1 cellular context compared by ENCODE assay signal in the genomic region with DNA sequence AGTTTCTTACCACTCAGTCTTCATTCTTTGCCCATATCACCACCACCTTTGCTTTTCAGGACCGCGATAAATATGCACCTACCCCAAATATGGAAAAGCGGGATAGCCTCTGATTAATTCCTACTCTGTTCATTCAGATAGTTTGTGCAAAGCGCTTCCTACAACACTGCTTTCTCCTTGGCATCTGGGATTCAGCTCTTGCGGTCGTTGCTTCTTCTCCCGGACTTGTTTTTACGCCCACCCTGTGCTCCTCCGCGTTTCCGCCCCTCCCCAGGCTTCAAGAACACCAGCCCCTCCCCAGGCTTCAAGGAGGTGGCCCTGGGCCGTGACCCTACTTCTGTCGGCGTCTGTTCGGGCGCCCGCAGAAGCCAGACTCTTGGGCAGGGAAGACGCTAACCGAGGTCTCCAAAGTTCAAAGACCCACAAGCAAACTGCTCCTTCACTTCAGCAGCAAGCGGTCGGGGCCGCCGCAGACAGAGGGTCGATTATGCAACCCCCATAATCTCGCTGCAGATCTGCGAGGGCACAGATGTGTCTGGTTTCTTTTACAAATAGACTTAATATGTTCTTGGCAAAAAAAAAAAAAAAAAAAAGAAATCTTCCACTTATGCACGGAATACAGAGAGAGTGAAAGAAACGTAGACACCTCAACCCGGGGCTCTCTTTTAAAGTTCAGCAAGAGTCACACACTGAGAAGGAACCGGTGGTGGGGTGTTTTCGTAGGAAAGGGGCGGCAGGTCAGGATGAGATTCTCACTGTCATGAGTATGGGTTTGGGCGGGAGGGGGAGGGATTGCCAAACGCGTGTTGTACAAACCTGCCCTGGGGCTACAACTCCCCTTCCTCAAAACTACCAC.
TF ChIP-seq lines count a peak whose summit lies in the region.

No MANE protein-coding gene starts in this region.

TF ChIP-seq in HEK293, 187 proteins besides CTCF, POLR2A, EP300 and RAD21:
- TF ChIP-seq, protein P1, sequence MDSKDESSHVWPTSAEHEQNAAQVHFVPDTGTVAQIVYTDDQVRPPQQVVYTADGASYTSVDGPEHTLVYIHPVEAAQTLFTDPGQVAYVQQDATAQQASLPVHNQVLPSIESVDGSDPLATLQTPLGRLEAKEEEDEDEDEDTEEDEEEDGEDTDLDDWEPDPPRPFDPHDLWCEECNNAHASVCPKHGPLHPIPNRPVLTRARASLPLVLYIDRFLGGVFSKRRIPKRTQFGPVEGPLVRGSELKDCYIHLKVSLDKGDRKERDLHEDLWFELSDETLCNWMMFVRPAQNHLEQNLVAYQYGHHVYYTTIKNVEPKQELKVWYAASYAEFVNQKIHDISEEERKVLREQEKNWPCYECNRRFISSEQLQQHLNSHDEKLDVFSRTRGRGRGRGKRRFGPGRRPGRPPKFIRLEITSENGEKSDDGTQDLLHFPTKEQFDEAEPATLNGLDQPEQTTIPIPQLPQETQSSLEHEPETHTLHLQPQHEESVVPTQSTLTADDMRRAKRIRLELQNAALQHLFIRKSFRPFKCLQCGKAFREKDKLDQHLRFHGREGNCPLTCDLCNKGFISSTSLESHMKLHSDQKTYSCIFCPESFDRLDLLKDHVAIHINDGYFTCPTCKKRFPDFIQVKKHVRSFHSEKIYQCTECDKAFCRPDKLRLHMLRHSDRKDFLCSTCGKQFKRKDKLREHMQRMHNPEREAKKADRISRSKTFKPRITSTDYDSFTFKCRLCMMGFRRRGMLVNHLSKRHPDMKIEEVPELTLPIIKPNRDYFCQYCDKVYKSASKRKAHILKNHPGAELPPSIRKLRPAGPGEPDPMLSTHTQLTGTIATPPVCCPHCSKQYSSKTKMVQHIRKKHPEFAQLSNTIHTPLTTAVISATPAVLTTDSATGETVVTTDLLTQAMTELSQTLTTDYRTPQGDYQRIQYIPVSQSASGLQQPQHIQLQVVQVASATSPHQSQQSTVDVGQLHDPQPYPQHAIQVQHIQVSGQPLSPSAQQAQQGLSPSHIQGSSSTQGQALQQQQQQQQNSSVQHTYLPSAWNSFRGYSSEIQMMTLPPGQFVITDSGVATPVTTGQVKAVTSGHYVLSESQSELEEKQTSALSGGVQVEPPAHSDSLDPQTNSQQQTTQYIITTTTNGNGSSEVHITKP (tag by site-specific recombination; IDR thresholded peaks at IDR 0.05) = no peak
- no peak for TF ChIP-seq ZNF175 (tag by site-specific recombination; IDR thresholded peaks at IDR 0.05)
- TF ChIP-seq ZNF473 (tag by site-specific recombination; IDR thresholded peaks at IDR 0.05) = no peak
- no peak for TF ChIP-seq ZNF311 (tag by site-specific recombination; IDR thresholded peaks at IDR 0.05; ENCODE audit: borderline replicate concordance)
